ENCODE assay signal across 9 cellular contexts in the genomic region with DNA sequence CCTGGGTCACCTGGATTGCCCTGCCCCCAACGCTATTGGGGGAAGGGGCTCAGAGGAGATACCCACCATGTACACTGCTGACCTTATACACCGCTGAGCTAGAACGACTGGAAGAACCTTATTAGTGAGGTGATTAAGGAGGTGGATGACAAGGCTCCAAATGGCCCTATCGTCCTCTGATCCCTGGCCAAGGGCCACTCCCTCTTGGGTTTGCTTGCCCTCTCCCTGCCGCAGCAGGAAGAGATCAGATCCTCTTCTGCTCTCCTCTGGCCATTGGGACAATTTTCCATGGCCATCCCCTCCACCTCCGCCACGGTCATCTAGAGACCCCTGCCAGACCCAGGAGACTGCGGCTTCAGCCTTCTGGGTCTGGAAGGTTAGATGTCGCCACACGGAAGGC. TPM values are rescaled to one million over a fixed set of nuclear protein-coding genes. Genes with fewer than 3 reads are reported as not detected.
A peak's percentile ranks its signal among the peaks of the same experiment; 100 is the strongest.
DNase-seq lines count a peak whose midpoint lies in the region; ATAC-seq, FAIRE-seq and TF ChIP-seq lines count a peak whose summit lies in the region.
"Had no signal": no experiment of that assay in that cellular context is flagged by ENCODE, and none has a peak within 500 bp of the region (broad histone marks: within the 10 kb centered on the region; RNA-seq: fewer than 3 reads in every experiment).

No MANE protein-coding gene starts in this region.

- peaks cover 10% of the 10 kb centered on the region for H3K36me3 ChIP-seq in fibroblast of lung (ENCODE audit: control insufficient read depth, insufficient read depth, low read length)
- H3K36me3 ChIP-seq in trophoblast cell (ENCODE audit: control insufficient read depth in 1 of 2, insufficient read depth in 2 of 2, low read length in 2 of 2), result peaks cover 9 to 19% of the 10 kb centered on the region in 2 experiments

- no peak overlapping the region for H3K23ac ChIP-seq in trophoblast cell (ENCODE audit: low read length)

- no peaks in the 10 kb centered on the region for H3K27me3 ChIP-seq in fibroblast of lung (ENCODE audit: control insufficient read depth, insufficient read depth, low read length)
- no peaks in the 10 kb centered on the region for H3K27me3 ChIP-seq in trophoblast cell (ENCODE audit: insufficient read depth, low read length)

- H3K9me3 ChIP-seq in fibroblast of lung (ENCODE audit: control insufficient read depth, insufficient read depth, low read depth, low read length) (no peaks in the 10 kb centered on the region), trophoblast cell (ENCODE audit: insufficient read depth, low read depth, low read length) (peaks cover 3% of the 10 kb centered on the region)

- peaks cover 10% of the 10 kb centered on the region for H3K79me1 ChIP-seq in trophoblast cell (ENCODE audit: low read length)

- no peak for TF ChIP-seq CTCF in RWPE1 (conservative IDR thresholded peaks at IDR 0.05; ENCODE audit: low read depth)
- no peak for TF ChIP-seq CTCF in fibroblast of lung (conservative IDR thresholded peaks at IDR 0.05 in 1 of 2, IDR thresholded peaks at IDR 0.05 in 1 of 2; ENCODE audit: low read depth in 1 of 2, low read length in 2 of 2)

- no peaks in the 10 kb centered on the region for H3K79me2 ChIP-seq in fibroblast of lung (ENCODE audit: control insufficient read depth, insufficient read depth, low read length)
- H3K79me2 ChIP-seq in trophoblast cell (ENCODE audit: control insufficient read depth, insufficient read depth, low read length, poor library complexity), result peaks cover 5% of the 10 kb centered on the region

- H3K4me1 ChIP-seq in fibroblast of lung (ENCODE audit: control insufficient read depth, extremely low read depth, insufficient read depth, low read length) (no peaks in the 10 kb centered on the region), trophoblast cell (ENCODE audit: control insufficient read depth in 1 of 2, insufficient read depth in 2 of 2, low read length in 2 of 2) (peaks cover 5 to 8% of the 10 kb centered on the region in 2 experiments)

- H3K9ac ChIP-seq in fibroblast of lung (ENCODE audit: insufficient read depth, low read length) (no peak overlapping the region), trophoblast cell (ENCODE audit: low read length) (peak overlapping the region; percentile 83)

- H3K4ac ChIP-seq in trophoblast cell (ENCODE audit: low read depth, low read length), result no peak overlapping the region

- H3K4me3 ChIP-seq in fibroblast of lung (replicated peaks in 1 of 4; ENCODE audit: control extremely low read depth in 1 of 4, insufficient read depth in 1 of 4, low read depth in 3 of 4, low read length in 4 of 4), result peak overlapping the region; percentile 58 to 81 (median 68)
- H3K4me3 ChIP-seq in trophoblast cell (ENCODE audit: low read depth, low read length), result peak overlapping the region; percentile 90

- POLR2A ChIA-PET in RWPE1 (lab: Yijun Ruan, JAX; ENCODE audit: low non-redundant PET), result no interaction called here

- H4K12ac ChIP-seq in trophoblast cell (ENCODE audit: low read depth, low read length), result peak overlapping the region; percentile 33

- ATAC-seq in HG02884 (IDR thresholded peaks at IDR 0.05; ENCODE audit: unreplicated experiment) (no peak), GM18861 (IDR thresholded peaks at IDR 0.05; ENCODE audit: unreplicated experiment) (no peak)

- H3K18ac ChIP-seq in trophoblast cell (ENCODE audit: low read length), result no peak overlapping the region

- H2BK120ac ChIP-seq in trophoblast cell (ENCODE audit: insufficient read depth, low read length, poor library complexity), result no peak overlapping the region

- peak overlapping the region; percentile 95 for H4K8ac ChIP-seq in trophoblast cell (ENCODE audit: low read depth, low read length)

- H4K20me1 ChIP-seq in fibroblast of lung (ENCODE audit: control insufficient read depth, extremely low read depth, insufficient read depth, low read length), result peaks cover 2% of the 10 kb centered on the region

- peak overlapping the region; percentile 11 for H4K91ac ChIP-seq in trophoblast cell (ENCODE audit: low read depth, low read length)

- no peak overlapping the region for H2BK12ac ChIP-seq in trophoblast cell (ENCODE audit: low read length)

- H3K4me2 ChIP-seq in fibroblast of lung (ENCODE audit: extremely low read depth, insufficient read depth, low read length) (peak overlapping the region; percentile 77), trophoblast cell (ENCODE audit: low read length) (peak overlapping the region; percentile 95)

- CTCF ChIA-PET in RWPE1 (lab: Yijun Ruan, JAX), result interaction anchor here (0.6 kb wide), 1 partner anchor 46 kb away, joined by 3 read pairs; no protein-coding TSS in a partner anchor

- H3K27ac ChIP-seq in RWPE1 (peak overlapping the region; percentile 78), fibroblast of lung (ENCODE audit: insufficient read depth, low read length) (no peak overlapping the region), trophoblast cell (ENCODE audit: low read depth, low read length) (no peak overlapping the region)
- H3K27ac ChIP-seq: SK-N-MC had no signal

- peak overlapping the region; percentile 69 for H3K14ac ChIP-seq in trophoblast cell (ENCODE audit: low read length)

- H2AFZ ChIP-seq in fibroblast of lung (ENCODE audit: low read length) (no peak overlapping the region), trophoblast cell (ENCODE audit: insufficient read depth, low read length, poor library complexity) (no peak overlapping the region)

- no peak for FAIRE-seq in RCC 7860 (lab: Jason Lieb, UNC)

- peak; percentile 26 for DNase-seq in D341Med (ENCODE audit: low spot score)
- no peak for DNase-seq in RWPE1 (ENCODE audit: low spot score)
- DNase-seq in fibroblast of lung (ENCODE audit: low read depth in 2 of 2), result no peak
- DNase-seq in trophoblast cell, result no peak
- no peak for DNase-seq in NAMALWA (ENCODE audit: low spot score)
- DNase-seq in RCC 7860 (ENCODE audit: low spot score), result no peak

- no CpG with 5 or more reads among the region's 10 CpGs for WGBS in trophoblast cell (ENCODE audit: extremely low coverage, insufficient coverage, insufficient read length)

- no peak overlapping the region for H2BK5ac ChIP-seq in trophoblast cell (ENCODE audit: low read depth, low read length, poor library complexity)

- no peak overlapping the region for H2AK5ac ChIP-seq in trophoblast cell (ENCODE audit: low read length)

RNA-seq across cellular contexts. Expression of gene ZNF514, which starts 1.2 kb away (rescaled TPM):
- total RNA-seq in fibroblast of lung, result 14.2 and 15.4 TPM in 2 replicates
- 6.0 and 6.5 TPM in 2 replicates for polyA plus RNA-seq in fibroblast of lung
- 5.3 and 5.7 TPM in 2 replicates for polyA plus RNA-seq in fibroblast of lung (2012)
- 1.1 and 2.3 TPM in 2 replicates for polyA minus RNA-seq in fibroblast of lung (ENCODE audit: low replicate concordance)
- 8.8 and 8.9 TPM in 2 replicates for polyA plus RNA-seq in trophoblast cell (2013)

RNA-seq across cellular contexts. Expression of gene ZNF2, which starts 7.2 kb away (rescaled TPM):
- 11.7 and 11.8 TPM in 2 replicates for total RNA-seq in fibroblast of lung
- 4.4 and 5.0 TPM in 2 replicates for polyA plus RNA-seq in fibroblast of lung
- 2.5 and 3.4 TPM in 2 replicates for polyA plus RNA-seq in fibroblast of lung (2012)
- polyA minus RNA-seq in fibroblast of lung (ENCODE audit: low replicate concordance), result 4.5 and 5.0 TPM in 2 replicates
- polyA plus RNA-seq in trophoblast cell (2013), result 2.1 and 2.4 TPM in 2 replicates

RNA-seq across cellular contexts. Expression of gene MRPS5, which starts 36.8 kb away (rescaled TPM):
- total RNA-seq in fibroblast of lung, result 50.8 and 61.1 TPM in 2 replicates
- 46.2 and 52.7 TPM in 2 replicates for polyA plus RNA-seq in fibroblast of lung
- polyA plus RNA-seq in fibroblast of lung (2012), result 42.8 and 47.2 TPM in 2 replicates
- 35.0 and 38.6 TPM in 2 replicates for polyA minus RNA-seq in fibroblast of lung (ENCODE audit: low replicate concordance)
- polyA plus RNA-seq in trophoblast cell (2013), result 33.9 and 34.7 TPM in 2 replicates

RNA-seq across cellular contexts. Expression of gene ZNF892, which starts 48.9 kb away (rescaled TPM):
- 6.2 and 7.3 TPM in 2 replicates for total RNA-seq in fibroblast of lung
- 1.1 and 1.4 TPM in 2 replicates for polyA plus RNA-seq in fibroblast of lung
- 0.73 and 0.84 TPM in 2 replicates for polyA plus RNA-seq in fibroblast of lung (2012)
- polyA minus RNA-seq in fibroblast of lung (ENCODE audit: low replicate concordance), result 2.0 and 4.9 TPM in 2 replicates
- polyA plus RNA-seq in trophoblast cell (2013), result 1.7 and 1.8 TPM in 2 replicates
